Comparison of ENCODE assay signal across 14 cellular contexts in the genomic region with DNA sequence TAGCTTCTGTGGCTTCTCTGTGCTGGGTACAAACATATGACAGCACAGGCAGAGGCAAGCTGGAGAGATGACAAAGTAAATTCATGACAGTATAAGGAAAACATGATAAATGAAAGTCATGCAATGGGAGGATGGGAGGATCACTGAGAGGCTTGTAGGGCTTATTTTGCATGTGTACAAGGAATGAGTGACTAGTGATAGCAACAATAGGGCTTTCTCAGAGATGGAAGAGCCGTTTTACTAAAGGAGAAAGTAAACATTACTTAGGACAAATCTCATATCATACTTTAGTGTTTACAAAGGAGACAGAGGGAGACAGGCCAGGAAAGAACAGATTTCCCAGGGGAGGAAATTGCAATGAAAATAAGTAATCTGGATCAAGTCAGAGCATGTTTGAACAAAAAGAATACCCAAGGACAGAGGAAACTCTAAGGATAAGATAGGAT.
DNase-seq lines count a peak whose midpoint lies in the region; ATAC-seq, FAIRE-seq and TF ChIP-seq lines count a peak whose summit lies in the region.
"Had no signal": no experiment of that assay in that cellular context is flagged by ENCODE, and none has a peak within 500 bp of the region (broad histone marks: within the 10 kb centered on the region; RNA-seq: fewer than 3 reads in every experiment).

No MANE protein-coding gene starts in this region.

- no peaks in the 10 kb centered on the region for H3K79me2 ChIP-seq in keratinocyte (ENCODE audit: control insufficient read depth, insufficient read depth, low read length)

- ATAC-seq in A549 (peak; percentile 62 to 63), HG03432 (IDR thresholded peaks at IDR 0.05; ENCODE audit: unreplicated experiment) (peak; percentile 9), GM21619 (IDR thresholded peaks at IDR 0.05; ENCODE audit: unreplicated experiment) (no peak)

- FAIRE-seq in A549 (lab: Jason Lieb, UNC): no peak
- peak; percentile 80 for FAIRE-seq in keratinocyte (lab: Jason Lieb, UNC)

- peak overlapping the region; percentile 2; the same call in 2 of the 3 replicates for H3K4me2 ChIP-seq in A549
- H3K4me2 ChIP-seq in keratinocyte (ENCODE audit: control insufficient read depth, extremely low read depth, insufficient read depth, low read depth, low read length): peak overlapping the region; percentile 67

- H3K9me3 ChIP-seq in A549: peaks cover 33% of the 10 kb centered on the region
- no peaks in the 10 kb centered on the region for H3K9me3 ChIP-seq in keratinocyte (ENCODE audit: control insufficient read depth, low read depth, low read length)
- no peaks in the 10 kb centered on the region for H3K9me3 ChIP-seq in suprapubic skin
- H3K9me3 ChIP-seq: neutrophil had no signal

- H2AFZ ChIP-seq in keratinocyte (ENCODE audit: control insufficient read depth, low read length): peak overlapping the region; percentile 60

- no peak for TF ChIP-seq CTCF in A549 (IDR thresholded peaks at IDR 0.05)
- no peak for TF ChIP-seq CTCF in keratinocyte (optimal IDR thresholded peaks at IDR 0.05 in 1 of 3, IDR thresholded peaks at IDR 0.05 in 1 of 3, conservative IDR thresholded peaks at IDR 0.05 in 1 of 3; ENCODE audit: extremely low read depth in 1 of 3, insufficient read depth in 2 of 3, low read length in 3 of 3)
- no peak for TF ChIP-seq CTCF in suprapubic skin (IDR thresholded peaks at IDR 0.05)

- TF ChIP-seq RAD21 in A549 (conservative IDR thresholded peaks at IDR 0.05 in 1 of 2, IDR thresholded peaks at IDR 0.05 in 1 of 2): no peak

- H3K9me1 ChIP-seq in keratinocyte (ENCODE audit: control insufficient read depth, extremely low read depth, insufficient read depth, low read length): no peaks in the 10 kb centered on the region

- TF ChIP-seq POLR2A in A549 (IDR thresholded peaks at IDR 0.05; ENCODE audit: low read length) (no peak), suprapubic skin (IDR thresholded peaks at IDR 0.05) (no peak)

- H3K27ac ChIP-seq in A549 (peak overlapping the region; percentile 30 to 68), keratinocyte (ENCODE audit: control insufficient read depth, insufficient read depth, low read length) (peak overlapping the region; percentile 50), suprapubic skin (no peak overlapping the region)
- H3K27ac ChIP-seq: neutrophil had no signal

- CTCF ChIA-PET in A549 (lab: Yijun Ruan, JAX): no interaction called here

- peak in 1 of 2 experiments; percentile 52 for DNase-seq in A549 (ENCODE audit: low read depth in 1 of 2, low spot score in 1 of 2)
- DNase-seq in dermis blood vessel endothelial cell: peak; percentile 21
- DNase-seq in keratinocyte (ENCODE audit: low read depth, low spot score): no peak
- no peak for DNase-seq in stimulated activated CD4-positive, alpha-beta T cell treated with anti-CD3 and anti-CD28 coated beads, Interleukin-1b, Interleukin-23, amount 100 ng/mL, for 48 hours
- DNase-seq in suprapubic skin (ENCODE audit: low spot score in 2 of 2): no peak
- DNase-seq in stimulated activated CD4-positive, alpha-beta T cell treated with anti-CD3 and anti-CD28 coated beads, Interleukin-4, amount 100 ng/mL, for 4 hours: no peak
- DNase-seq: activated CD8-positive, alpha-beta memory T cell treated with anti-CD3 and anti-CD28 coated beads, Interleukin-2, amount 50 U/mL, for 4 hours; activated naive CD8-positive, alpha-beta T cell treated with anti-CD3 and anti-CD28 coated beads for 36 hours; DMS79 treated with DMSO at 0.1 percent for 48 hours; KBM-7; upper lobe of left lung had no signal

- POLR2A ChIA-PET in A549 (lab: Yijun Ruan, JAX): no interaction called here

- H3K4me1 ChIP-seq in A549 (peaks cover 30% of the 10 kb centered on the region), keratinocyte (ENCODE audit: control insufficient read depth, extremely low read depth, insufficient read depth, low read length) (peaks cover 29% of the 10 kb centered on the region), suprapubic skin (peaks cover 9% of the 10 kb centered on the region)

- dilution Hi-C loops in keratinocyte (cut with MboI; ENCODE audit: extremely low pct_ligation_motif_present, low sequenced_read_pairs): no loop called here

- H3K4me3 ChIP-seq in A549 (no peak overlapping the region), keratinocyte (ENCODE audit: control insufficient read depth in 2 of 3, extremely low read depth in 1 of 3, insufficient read depth in 2 of 3, low read depth in 1 of 3, low read length in 3 of 3) (peak overlapping the region in 1 of 3 experiments; percentile 11), suprapubic skin (no peak overlapping the region)
- H3K4me3 ChIP-seq: upper lobe of left lung had no signal

- H3K36me3 ChIP-seq in keratinocyte (ENCODE audit: control insufficient read depth in 2 of 2, extremely low read depth in 1 of 2, insufficient read depth in 2 of 2, low read length in 2 of 2) (no peaks in the 10 kb centered on the region), suprapubic skin (no peaks in the 10 kb centered on the region)
- H3K36me3 ChIP-seq: neutrophil, upper lobe of left lung had no signal

- TF ChIP-seq EP300 in A549 (IDR thresholded peaks at IDR 0.05): no peak
- TF ChIP-seq EP300 in suprapubic skin (IDR thresholded peaks at IDR 0.05): no peak

- WGBS in A549 (ENCODE audit: missing lambda C conversion rate): 0% methylated on average over 1 of the region's 1 CpG
- WGBS in suprapubic skin: 21% methylated on average over 1 of the region's 1 CpG

- H3K27me3 ChIP-seq in keratinocyte (ENCODE audit: control insufficient read depth, extremely low read depth, insufficient read depth, low read length) (no peaks in the 10 kb centered on the region), suprapubic skin (no peaks in the 10 kb centered on the region)
- H3K27me3 ChIP-seq: neutrophil, upper lobe of left lung had no signal

- H4K20me1 ChIP-seq in keratinocyte (ENCODE audit: control insufficient read depth, extremely low read depth, insufficient read depth, low read length): no peaks in the 10 kb centered on the region

- no peak overlapping the region for H3K9ac ChIP-seq in keratinocyte (ENCODE audit: control insufficient read depth, extremely low read depth, insufficient read depth, low read length)

TF ChIP-seq in A549, 52 proteins besides CTCF, POLR2A, EP300 and RAD21:
- TF ChIP-seq, protein P1, sequence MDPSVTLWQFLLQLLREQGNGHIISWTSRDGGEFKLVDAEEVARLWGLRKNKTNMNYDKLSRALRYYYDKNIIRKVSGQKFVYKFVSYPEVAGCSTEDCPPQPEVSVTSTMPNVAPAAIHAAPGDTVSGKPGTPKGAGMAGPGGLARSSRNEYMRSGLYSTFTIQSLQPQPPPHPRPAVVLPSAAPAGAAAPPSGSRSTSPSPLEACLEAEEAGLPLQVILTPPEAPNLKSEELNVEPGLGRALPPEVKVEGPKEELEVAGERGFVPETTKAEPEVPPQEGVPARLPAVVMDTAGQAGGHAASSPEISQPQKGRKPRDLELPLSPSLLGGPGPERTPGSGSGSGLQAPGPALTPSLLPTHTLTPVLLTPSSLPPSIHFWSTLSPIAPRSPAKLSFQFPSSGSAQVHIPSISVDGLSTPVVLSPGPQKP (IDR thresholded peaks at IDR 0.05; ENCODE audit: low read depth, low read length): no peak
- TF ChIP-seq FOSL2 (IDR thresholded peaks at IDR 0.05) (no peak), FOSL2 (CRISPR knock-in tag; IDR thresholded peaks at IDR 0.05) (0 out of 2 replicates have a peak, but pooled peaks have one; percentile 4), GATA3 (IDR thresholded peaks at IDR 0.05; ENCODE audit: borderline replicate concordance) (peak; percentile 30; the same call in 1 of the 2 replicates), RFX5 (IDR thresholded peaks at IDR 0.05) (no peak), NR3C1 (IDR thresholded peaks at IDR 0.05) (no peak), TP53 (CRISPR knock-in tag; IDR thresholded peaks at IDR 0.05) (no peak), ESRRA (IDR thresholded peaks at IDR 0.05; ENCODE audit: borderline replicate concordance, low read length) (no peak), CHD2 (IDR thresholded peaks at IDR 0.05; ENCODE audit: low read length, partially characterized antibody) (no peak), RARB (CRISPR knock-in tag; IDR thresholded peaks at IDR 0.05) (no peak)
- TF ChIP-seq, protein P2, sequence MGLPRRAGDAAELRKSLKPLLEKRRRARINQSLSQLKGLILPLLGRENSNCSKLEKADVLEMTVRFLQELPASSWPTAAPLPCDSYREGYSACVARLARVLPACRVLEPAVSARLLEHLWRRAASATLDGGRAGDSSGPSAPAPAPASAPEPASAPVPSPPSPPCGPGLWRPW (IDR thresholded peaks at IDR 0.05): no peak
